ENCODE assay signal across 2 cellular contexts in genomic region chr7:875476-876076, GRCh38.
TF ChIP-seq lines count a peak whose summit lies in the region.

No MANE protein-coding gene starts in this region.

TF ChIP-seq in GM12878, 131 proteins besides CTCF, POLR2A, EP300 and RAD21:
- peak; percentile 84 for TF ChIP-seq MLLT1 (IDR thresholded peaks at IDR 0.05)
- TF ChIP-seq FOXK2 (IDR thresholded peaks at IDR 0.05): no peak
- TF ChIP-seq ZBTB33 (IDR thresholded peaks at IDR 0.05): 0 out of 2 replicates have a peak, but pooled peaks have one; percentile 53
- no peak for TF ChIP-seq EGR1 (IDR thresholded peaks at IDR 0.05; ENCODE audit: borderline replicate concordance in 1 of 2, low read depth in 2 of 2, low read length in 2 of 2)
- TF ChIP-seq NBN (IDR thresholded peaks at IDR 0.05): 0 out of 2 replicates have a peak, but pooled peaks have one; percentile 26
- TF ChIP-seq RUNX3 (IDR thresholded peaks at IDR 0.05; ENCODE audit: low read length): no peak
- TF ChIP-seq CHD4 (IDR thresholded peaks at IDR 0.05): no peak
- TF ChIP-seq TCF7 (IDR thresholded peaks at IDR 0.05; ENCODE audit: borderline replicate concordance): no peak
- no peak for TF ChIP-seq SMARCA5 (IDR thresholded peaks at IDR 0.05)
- no peak for TF ChIP-seq ZNF622 (IDR thresholded peaks at IDR 0.05)
- peak; percentile 65; the same call in 1 of the 2 replicates for TF ChIP-seq HDGF (IDR thresholded peaks at IDR 0.05)
- no peak for TF ChIP-seq YY1 (IDR thresholded peaks at IDR 0.05; ENCODE audit: low read depth, low read length)
- TF ChIP-seq DPF2 (IDR thresholded peaks at IDR 0.05): no peak
- no peak for TF ChIP-seq FOXM1 (IDR thresholded peaks at IDR 0.05; ENCODE audit: low read depth, low read length)

TF ChIP-seq in HEK293T, 16 proteins besides CTCF, POLR2A, EP300 and RAD21:
- no peak for TF ChIP-seq ARNT (IDR thresholded peaks at IDR 0.05)
- no peak for TF ChIP-seq CTBP1 (IDR thresholded peaks at IDR 0.05; ENCODE audit: borderline replicate concordance)
- TF ChIP-seq TARDBP (IDR thresholded peaks at IDR 0.05): no peak
